In the genomic region with DNA sequence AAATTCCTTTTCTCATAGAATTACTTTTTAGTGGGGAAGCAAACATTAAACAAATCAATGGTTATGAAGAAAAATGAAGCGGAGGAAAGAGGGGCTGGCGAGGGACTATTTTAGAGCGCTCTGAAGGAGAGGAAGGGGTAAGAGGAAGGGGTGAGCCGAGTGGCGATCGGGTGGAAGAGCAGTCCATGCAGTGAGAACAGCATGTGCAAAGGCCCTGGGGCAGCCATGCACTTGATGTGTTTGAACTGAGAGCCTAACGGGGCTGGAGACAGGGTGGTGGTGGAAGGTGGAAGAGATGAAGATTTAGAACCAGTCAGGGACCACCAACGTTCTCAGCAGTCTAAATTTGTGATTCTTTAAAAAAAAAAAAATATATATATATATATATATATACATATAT, we compare ENCODE assay signal across 19 cellular contexts. TPM values are rescaled to one million over a fixed set of nuclear protein-coding genes. Genes with fewer than 3 reads are reported as not detected.
DNase-seq lines count a peak whose midpoint lies in the region; ATAC-seq, FAIRE-seq and TF ChIP-seq lines count a peak whose summit lies in the region.
"Had no signal": no experiment of that assay in that cellular context is flagged by ENCODE, and none has a peak within 500 bp of the region (broad histone marks: within the 10 kb centered on the region; RNA-seq: fewer than 3 reads in every experiment).

No MANE protein-coding gene starts in this region.

- DNase-seq in heart left ventricle (no peak), Right ventricle myocardium superior (no peak), astrocyte (ENCODE audit: low read depth) (no peak), neural progenitor cell (ENCODE audit: low spot score) (no peak), vagina (ENCODE audit: extremely low spot score in 2 of 2) (no peak), activated gamma-delta T cell (lab: John Stamatoyannopoulos, UW) (no peak)
- DNase-seq in activated CD8-positive, alpha-beta memory T cell treated with anti-CD3 and anti-CD28 coated beads for 24 hours: no peak
- DNase-seq: activated CD4-positive, alpha-beta T cell treated with anti-CD3 and anti-CD28 coated beads, Interleukin-2, amount 50 U/mL, for 1 hour; effector CD8-positive, alpha-beta T cell; MG63; NCI-H1436 treated with DMSO at 0.1 percent for 48 hours; NCI-H2171 treated with DMSO at 0.1 percent for 48 hours; NCI-H526 treated with DMSO at 0.1 percent for 48 hours; stimulated activated CD4-positive, alpha-beta T cell treated with anti-CD3 and anti-CD28 coated beads, Interleukin-4, amount 100 ng/mL, for 4 hours; SW 1271 had no signal

- H2AFZ ChIP-seq in astrocyte (ENCODE audit: low read depth, low read length): no peak overlapping the region
- no peak overlapping the region for H2AFZ ChIP-seq in neural progenitor cell (replicated peaks)

- peaks cover 7% of the 10 kb centered on the region for H3F3A ChIP-seq in neural progenitor cell (ENCODE audit: low read depth)

- ATAC-seq in heart left ventricle (no peak), Right ventricle myocardium superior (ENCODE audit: poor library complexity) (no peak), GM18868 (IDR thresholded peaks at IDR 0.05; ENCODE audit: unreplicated experiment) (no peak)

- H3K4me1 Mint-ChIP-seq in astrocyte (ENCODE audit: low read depth, unreplicated experiment) (peaks cover 19% of the 10 kb centered on the region), neural progenitor cell (peaks cover 10% of the 10 kb centered on the region)

- H3K27ac Mint-ChIP-seq in astrocyte (ENCODE audit: unreplicated experiment) (peak overlapping the region; percentile 48), neural progenitor cell (no peak overlapping the region)

- H3K9me3 Mint-ChIP-seq in astrocyte (ENCODE audit: unreplicated experiment) (no peaks in the 10 kb centered on the region), neural progenitor cell (no peaks in the 10 kb centered on the region)

- H3K4me1 ChIP-seq in heart left ventricle (peaks cover 0 to 51% (median 32%) of the 10 kb centered on the region in 12 donors), astrocyte (ENCODE audit: insufficient read depth, low read length) (peaks cover 20% of the 10 kb centered on the region), neural progenitor cell (no peaks in the 10 kb centered on the region), vagina (peaks cover 46% of the 10 kb centered on the region)

- H3K4me2 ChIP-seq in astrocyte (ENCODE audit: low read length) (no peak overlapping the region), neural progenitor cell (no peak overlapping the region)

- no peak for FAIRE-seq in astrocyte (lab: Jason Lieb, UNC)

- H3K27me3 ChIP-seq in heart left ventricle (peaks cover 0 to 19% (median 0%) of the 10 kb centered on the region in 9 donors), astrocyte (ENCODE audit: insufficient read depth, low read length) (no peaks in the 10 kb centered on the region), neural progenitor cell (no peaks in the 10 kb centered on the region), vagina (no peaks in the 10 kb centered on the region)
- H3K27me3 ChIP-seq: MG63 had no signal

- H3K27me3 Mint-ChIP-seq in astrocyte (ENCODE audit: low read depth, unreplicated experiment): no peaks in the 10 kb centered on the region
- peaks cover 26% of the 10 kb centered on the region for H3K27me3 Mint-ChIP-seq in neural progenitor cell (ENCODE audit: insufficient read depth, low read depth)

- WGBS in heart left ventricle, 4 donors: 90 to 93% (median 91%) methylated on average over 8 of the region's 8 CpGs

- peaks cover 23% of the 10 kb centered on the region for H3K79me2 ChIP-seq in astrocyte (ENCODE audit: insufficient read depth, low read length)
- H3K79me2 ChIP-seq in neural progenitor cell (ENCODE audit: low read depth): no peaks in the 10 kb centered on the region

- H3K4me3 ChIP-seq in heart left ventricle (no peak overlapping the region), astrocyte (ENCODE audit: insufficient read depth, low read depth, low read length) (no peak overlapping the region), neural progenitor cell (no peak overlapping the region), vagina (no peak overlapping the region)
- H3K4me3 ChIP-seq: MG63, mucosa of descending colon had no signal

- no peak overlapping the region for H3K4me3 Mint-ChIP-seq in astrocyte (ENCODE audit: unreplicated experiment)
- H3K4me3 Mint-ChIP-seq in neural progenitor cell: peak overlapping the region; percentile 1

- H3K36me3 ChIP-seq in heart left ventricle (peaks cover 0 to 86% (median 40%) of the 10 kb centered on the region in 9 donors), astrocyte (ENCODE audit: insufficient read depth, low read length) (peaks cover 18% of the 10 kb centered on the region), neural progenitor cell (no peaks in the 10 kb centered on the region), vagina (peaks cover 4 to 53% of the 10 kb centered on the region in 2 donors)
- H3K36me3 ChIP-seq: neutrophil had no signal

- TF ChIP-seq CTCF in heart left ventricle (IDR thresholded peaks at IDR 0.05) (no peak), astrocyte (IDR thresholded peaks at IDR 0.05; ENCODE audit: insufficient read depth, low read depth, low read length) (no peak), neural progenitor cell (IDR thresholded peaks at IDR 0.05) (no peak), vagina (IDR thresholded peaks at IDR 0.05) (no peak)

- H3K9me3 ChIP-seq in heart left ventricle (no peaks in the 10 kb centered on the region), astrocyte (ENCODE audit: insufficient read depth, low read depth, low read length) (no peaks in the 10 kb centered on the region), neural progenitor cell (ENCODE audit: low read depth) (no peaks in the 10 kb centered on the region), vagina (no peaks in the 10 kb centered on the region)
- H3K9me3 ChIP-seq: MG63, mucosa of descending colon, neutrophil had no signal

- no peak overlapping the region for H3K9ac ChIP-seq in astrocyte (ENCODE audit: low read length)
- H3K9ac ChIP-seq in neural progenitor cell: no peak overlapping the region

- H3K36me3 Mint-ChIP-seq in astrocyte (ENCODE audit: low read depth, unreplicated experiment): peaks cover 28% of the 10 kb centered on the region
- no peaks in the 10 kb centered on the region for H3K36me3 Mint-ChIP-seq in neural progenitor cell

- TF ChIP-seq POLR2A in heart left ventricle (IDR thresholded peaks at IDR 0.05): no peak
- no peak for TF ChIP-seq POLR2A in vagina (IDR thresholded peaks at IDR 0.05)

- intact Hi-C loops in heart left ventricle (cut with DNase I): no loop called here
- intact Hi-C loops in Right ventricle myocardium superior (cut with DNase I): no loop called here
- intact Hi-C loops in vagina (cut with DNase I): no loop called here

- peaks cover 28% of the 10 kb centered on the region for H4K20me1 ChIP-seq in astrocyte (ENCODE audit: insufficient read depth, low read length)
- H4K20me1 ChIP-seq in neural progenitor cell (ENCODE audit: low read depth): no peaks in the 10 kb centered on the region

- peak overlapping the region in 8 of 12 donors; percentile 68 to 92 (median 83) for H3K27ac ChIP-seq in heart left ventricle
- H3K27ac ChIP-seq in astrocyte (ENCODE audit: low read depth, low read length): no peak overlapping the region
- no peak overlapping the region for H3K27ac ChIP-seq in neural progenitor cell
- peak overlapping the region; percentile 92 for H3K27ac ChIP-seq in vagina
- H3K27ac ChIP-seq: neutrophil had no signal

RNA-seq across cellular contexts. Expression of gene NOP53, which starts 14.4 kb away (rescaled TPM):
- total RNA-seq in heart left ventricle (100 to 1,000 TPM; 132 to 206 (median 171) TPM), Right ventricle myocardium superior (153 TPM), astrocyte (79.4 and 89.9 TPM in 2 replicates), neural progenitor cell (ENCODE audit: low replicate concordance) (101 and 172 TPM in 2 replicates), vagina (517 TPM)
- polyA plus RNA-seq in heart left ventricle: 100 to 1,000 TPM; 242 to 259 TPM

RNA-seq across cellular contexts. Expression of gene EHD2, which starts 17.7 kb away (rescaled TPM):
- total RNA-seq in heart left ventricle: 100 to 1,000 TPM in 1 of 9 donors, 10 to 100 TPM in 8; 39.9 to 133 (median 45.1) TPM
- polyA plus RNA-seq in heart left ventricle: 10 to 100 TPM; 30.6 to 52.7 TPM
- 45.2 TPM for total RNA-seq in Right ventricle myocardium superior
- total RNA-seq in astrocyte: 159 and 170 TPM in 2 replicates
- total RNA-seq in neural progenitor cell (ENCODE audit: low replicate concordance): 1.5 and 3.9 TPM in 2 replicates
- 125 TPM for total RNA-seq in vagina
- total RNA-seq: G401 had no signal

RNA-seq across cellular contexts. Expression of gene SELENOW, which starts 47.6 kb away (rescaled TPM):
- total RNA-seq in heart left ventricle: 1,000 to 10,000 TPM in 5 of 9 donors, 100 to 1,000 TPM in 4; 790 to 2,748 (median 1,081) TPM
- 1,000 to 10,000 TPM in 1 of 2 donors, 100 to 1,000 TPM in 1; 647 to 2,041 TPM for polyA plus RNA-seq in heart left ventricle
- total RNA-seq in Right ventricle myocardium superior: 1,241 TPM
- total RNA-seq in astrocyte: 257 and 279 TPM in 2 replicates
- total RNA-seq in neural progenitor cell (ENCODE audit: low replicate concordance): 234 and 422 TPM in 2 replicates
- 442 TPM for total RNA-seq in vagina

Comparison
In these comparisons a context has a peak if more than half of its experiments do, and no peak if none do; other contexts are left out.
1. H3K27ac ChIP-seq: peak in heart left ventricle (8 of 12) and vagina (single experiment); none in astrocyte (single experiment) and neural progenitor cell (single experiment).